Comparison of ENCODE assay signal across 15 cellular contexts in the genomic region with DNA sequence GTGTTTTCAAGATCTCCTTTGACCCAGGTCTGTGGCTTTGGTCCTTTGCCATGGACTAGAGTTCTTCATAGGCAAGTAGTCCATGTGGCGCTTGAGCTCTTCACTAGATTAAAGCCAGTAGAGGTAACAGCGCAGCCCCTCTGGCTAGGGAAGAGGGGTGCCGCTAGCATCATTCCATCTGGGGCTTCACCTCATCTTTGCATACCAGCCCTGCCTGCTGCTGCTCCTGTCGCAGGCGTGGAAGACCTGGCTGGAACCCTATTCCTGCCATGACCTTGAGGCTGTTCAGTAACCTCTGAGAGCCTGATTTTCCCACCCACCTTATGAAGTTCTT.
DNase-seq lines count a peak whose midpoint lies in the region; ATAC-seq and TF ChIP-seq lines count a peak whose summit lies in the region.
"Had no signal": no experiment of that assay in that cellular context is flagged by ENCODE, and none has a peak within 500 bp of the region (broad histone marks: within the 10 kb centered on the region; RNA-seq: fewer than 3 reads in every experiment).

No MANE protein-coding gene starts in this region.

- peak overlapping the region in 1 of 2 experiments; percentile 11 for H3K18ac ChIP-seq in mesenchymal stem cell (ENCODE audit: low read depth in 1 of 2, low read length in 2 of 2)

- peak overlapping the region; percentile 89 for H3K27ac Mint-ChIP-seq in activated T-helper 17 cell treated with anti-CD3 and anti-CD28 coated beads, Interleukin-2, amount 50 U/mL, for 72 hours

- H3K4me3 ChIP-seq in heart left ventricle (no peak overlapping the region), mesenchymal stem cell (ENCODE audit: insufficient read depth in 1 of 2, low read depth in 1 of 2, low read length in 2 of 2) (no peak overlapping the region), thymus (ENCODE audit: low read length) (no peak overlapping the region)
- H3K4me3 ChIP-seq: left lung, pancreas, Peyer's patch had no signal

- peak overlapping the region; percentile 25 for H2AK5ac ChIP-seq in mesenchymal stem cell (ENCODE audit: low read length, severe bottlenecking)

- H3K27me3 ChIP-seq in heart left ventricle (no peaks in the 10 kb centered on the region), mesenchymal stem cell (ENCODE audit: control insufficient read depth in 1 of 2, insufficient read depth in 1 of 2, low read length in 2 of 2) (peaks cover 0 to 10% of the 10 kb centered on the region in 2 experiments), thymus (ENCODE audit: control insufficient read depth, insufficient read depth) (no peaks in the 10 kb centered on the region)
- H3K27me3 ChIP-seq: left lung, pancreas, Peyer's patch had no signal

- no peak overlapping the region for H2BK12ac ChIP-seq in mesenchymal stem cell (ENCODE audit: low read length in 2 of 2)

- H2AFZ ChIP-seq in mesenchymal stem cell (ENCODE audit: low read depth, low read length): no peak overlapping the region

- no peak overlapping the region for H4K91ac ChIP-seq in mesenchymal stem cell (ENCODE audit: low read length)

- H2BK120ac ChIP-seq in mesenchymal stem cell (ENCODE audit: low read depth, low read length): no peak overlapping the region

- H3K27ac ChIP-seq in heart left ventricle (peak overlapping the region in 8 of 12 donors; percentile 24 to 59 (median 42)), mesenchymal stem cell (ENCODE audit: low read length, poor library complexity, severe bottlenecking) (peak overlapping the region; percentile 31), thymus (ENCODE audit: low read depth) (peak overlapping the region; percentile 95)
- H3K27ac ChIP-seq: epithelial cell of prostate, left lung, pancreas had no signal

- WGBS in heart left ventricle, 4 donors: 87 to 94% (median 92%) methylated on average over 5 of the region's 5 CpGs
- WGBS in mesenchymal stem cell: 98% methylated on average over 5 of the region's 5 CpGs
- WGBS in thymus: 32% methylated on average over 5 of the region's 5 CpGs

- TF ChIP-seq CTCF in heart left ventricle (IDR thresholded peaks at IDR 0.05): no peak

- H4K8ac ChIP-seq in mesenchymal stem cell (ENCODE audit: low read length): no peak overlapping the region

- H3K4me1 Mint-ChIP-seq in activated T-helper 17 cell treated with anti-CD3 and anti-CD28 coated beads, Interleukin-2, amount 50 U/mL, for 72 hours: peaks cover 50% of the 10 kb centered on the region

- H3K4me3 Mint-ChIP-seq in activated T-helper 17 cell treated with anti-CD3 and anti-CD28 coated beads, Interleukin-2, amount 50 U/mL, for 72 hours: peak overlapping the region; percentile 72

- no peak overlapping the region for H3K23ac ChIP-seq in mesenchymal stem cell (ENCODE audit: low read length in 2 of 2)

- intact Hi-C loops in heart left ventricle (cut with DNase I): no loop called here
- intact Hi-C loops in cardiac septum (cut with DNase I): no loop called here
- intact Hi-C loops in Right ventricle myocardium superior (cut with DNase I): no loop called here

- no peaks in the 10 kb centered on the region for H3K9me3 Mint-ChIP-seq in activated T-helper 17 cell treated with anti-CD3 and anti-CD28 coated beads, Interleukin-2, amount 50 U/mL, for 72 hours

- H3K4me2 ChIP-seq in mesenchymal stem cell (ENCODE audit: low read length, poor library complexity, severe bottlenecking): no peak overlapping the region

- no peak for TF ChIP-seq POLR2A in heart left ventricle (IDR thresholded peaks at IDR 0.05)

- H2BK5ac ChIP-seq in mesenchymal stem cell (ENCODE audit: low read depth, low read length, poor library complexity, severe bottlenecking): no peak overlapping the region

- no peaks in the 10 kb centered on the region for H3K27me3 Mint-ChIP-seq in activated T-helper 17 cell treated with anti-CD3 and anti-CD28 coated beads, Interleukin-2, amount 50 U/mL, for 72 hours

- H3K14ac ChIP-seq in mesenchymal stem cell (ENCODE audit: low read length in 2 of 2): no peak overlapping the region

- peaks cover 22% of the 10 kb centered on the region for H3K79me1 ChIP-seq in mesenchymal stem cell (replicated peaks; ENCODE audit: low read length, poor library complexity, severe bottlenecking)

- peaks cover 32% of the 10 kb centered on the region for H3K36me3 Mint-ChIP-seq in activated T-helper 17 cell treated with anti-CD3 and anti-CD28 coated beads, Interleukin-2, amount 50 U/mL, for 72 hours (ENCODE audit: low read depth)

- H3K4ac ChIP-seq in mesenchymal stem cell (ENCODE audit: low read depth in 1 of 2, low read length in 2 of 2): no peak overlapping the region

- H3K4me1 ChIP-seq in heart left ventricle: peaks cover 0 to 55% (median 29%) of the 10 kb centered on the region in 12 donors
- peaks cover 10% of the 10 kb centered on the region for H3K4me1 ChIP-seq in mesenchymal stem cell (ENCODE audit: control insufficient read depth, insufficient read depth, low read depth, low read length)
- H3K4me1 ChIP-seq in thymus (ENCODE audit: control insufficient read depth, insufficient read depth, low read length): peaks cover 60% of the 10 kb centered on the region
- H3K4me1 ChIP-seq: pancreas had no signal

- H2BK15ac ChIP-seq in mesenchymal stem cell (ENCODE audit: low read depth, poor library complexity, severe bottlenecking): no peak overlapping the region

- H3K9ac ChIP-seq in mesenchymal stem cell (ENCODE audit: low read length): no peak overlapping the region

- no peaks in the 10 kb centered on the region for H3K36me3 ChIP-seq in heart left ventricle
- peaks cover 0 to 9% of the 10 kb centered on the region in 2 experiments for H3K36me3 ChIP-seq in mesenchymal stem cell (ENCODE audit: control insufficient read depth in 1 of 2, insufficient read depth in 2 of 2, low read depth in 1 of 2, low read length in 2 of 2)
- H3K36me3 ChIP-seq in thymus (ENCODE audit: control insufficient read depth, insufficient read depth): peaks cover 10% of the 10 kb centered on the region
- H3K36me3 ChIP-seq: left lung, pancreas, Peyer's patch had no signal

- no peak for DNase-seq in heart left ventricle
- no peak for DNase-seq in cardiac septum (ENCODE audit: low spot score)
- DNase-seq in mesenchymal stem cell: no peak
- no peak for DNase-seq in amygdala (lab: John Stamatoyannopoulos, UW)
- no peak for DNase-seq in Right ventricle myocardium superior
- DNase-seq: H7, left lung, NCI-H1092 treated with DMSO at 0.1 percent for 48 hours, NCI-H446 treated with DMSO at 0.1 percent for 48 hours, pancreas had no signal

- H3K9me3 ChIP-seq in heart left ventricle: no peaks in the 10 kb centered on the region
- no peaks in the 10 kb centered on the region for H3K9me3 ChIP-seq in mesenchymal stem cell (ENCODE audit: control insufficient read depth, low read length)
- no peaks in the 10 kb centered on the region for H3K9me3 ChIP-seq in thymus (ENCODE audit: control insufficient read depth)
- H3K9me3 ChIP-seq: left lung, pancreas, Peyer's patch had no signal

- ATAC-seq in heart left ventricle (no peak), HG02852 (IDR thresholded peaks at IDR 0.05; ENCODE audit: unreplicated experiment) (no peak), Right ventricle myocardium superior (ENCODE audit: poor library complexity) (no peak)
- no peak for ATAC-seq in activated T-helper 17 cell treated with anti-CD3 and anti-CD28 coated beads, Interleukin-2, amount 50 U/mL, for 72 hours (replicated peaks)

Comparison
In these comparisons a context has a peak if more than half of its experiments do, and no peak if none do; other contexts are left out.
1. H3K27ac ChIP-seq: peak in every context shown above with its lines; median percentile 95 in thymus; 42 in heart left ventricle; 31 in mesenchymal stem cell.